23 cellular contexts compared by ENCODE assay signal in the genomic region with DNA sequence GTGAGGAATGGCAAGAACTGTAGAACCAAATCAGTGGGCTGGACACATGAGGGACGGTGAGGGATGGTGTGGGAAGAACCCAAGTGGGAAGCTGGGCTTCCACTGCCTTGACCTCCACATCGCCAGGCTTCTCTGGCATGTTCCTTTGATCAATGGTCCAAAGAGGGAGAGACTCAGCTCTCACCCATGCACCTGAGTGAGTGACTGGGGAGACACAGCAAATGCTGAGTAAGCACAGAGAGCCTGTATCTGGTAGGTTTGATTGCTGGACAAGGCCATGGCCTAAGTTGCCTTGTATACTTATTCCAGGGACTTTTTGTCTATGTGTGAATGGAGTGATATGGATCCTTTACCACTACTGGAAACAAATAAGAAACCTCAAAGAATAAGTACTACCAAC.
DNase-seq lines count a peak whose midpoint lies in the region; ATAC-seq, FAIRE-seq and TF ChIP-seq lines count a peak whose summit lies in the region.
"Had no signal": no experiment of that assay in that cellular context is flagged by ENCODE, and none has a peak within 500 bp of the region (broad histone marks: within the 10 kb centered on the region; RNA-seq: fewer than 3 reads in every experiment).

No MANE protein-coding gene starts in this region.

- H4K91ac ChIP-seq in IMR-90 (ENCODE audit: insufficient read depth, low read depth, low read length) = no peak overlapping the region

- no peak for TF ChIP-seq POLR2A in A549 (IDR thresholded peaks at IDR 0.05; ENCODE audit: low read length)
- TF ChIP-seq POLR2A in IMR-90 (IDR thresholded peaks at IDR 0.05; ENCODE audit: low read depth, low read length) = no peak
- no peak for TF ChIP-seq POLR2A in K562 (conservative IDR thresholded peaks at IDR 0.05)

- BruUV-seq in IMR-90 (replicated peaks; lab: Mats Ljungman, UMichigan) = no TSS peak
- BruUV-seq in K562 (replicated peaks; lab: Mats Ljungman, UMichigan) = no TSS peak

- in situ Hi-C loops in IMR-90 (cut with MboI; ENCODE audit: low sequenced_read_pairs) = no loop called here
- in situ Hi-C loops in K562 (cut with MboI) = no loop called here

- peaks cover 10% of the 10 kb centered on the region; the same call in 1 of the 2 replicates for H3K36me3 ChIP-seq in IMR-90 (ENCODE audit: control insufficient read depth, insufficient read depth, low read length)
- H3K36me3 ChIP-seq in K562 (ENCODE audit: control insufficient read depth, insufficient read depth, low read length) = no peaks in the 10 kb centered on the region
- H3K36me3 ChIP-seq: BE2C had no signal

- H3K56ac ChIP-seq in IMR-90 (ENCODE audit: extremely low read depth, insufficient read depth, low read length) = no peak overlapping the region

- H2AK9ac ChIP-seq in IMR-90 (replicated peaks; ENCODE audit: low read depth, low read length, poor library complexity) = no peak overlapping the region

- no peaks in the 10 kb centered on the region for H3K4me1 ChIP-seq in A549
- no peaks in the 10 kb centered on the region for H3K4me1 ChIP-seq in IMR-90 (ENCODE audit: control insufficient read depth, insufficient read depth, low read length)
- no peaks in the 10 kb centered on the region for H3K4me1 ChIP-seq in K562 (replicated peaks in 1 of 2; ENCODE audit: control insufficient read depth in 2 of 2, insufficient read depth in 2 of 2, low read length in 2 of 2)
- H3K4me1 ChIP-seq: BE2C, BLaER1 had no signal

- DNase-seq in A549 (ENCODE audit: low read depth in 1 of 2, low spot score in 1 of 2) (no peak), IMR-90 (no peak), K562 (ENCODE audit: extremely low read depth in 1 of 4, low spot score in 3 of 4) (no peak), KG1 (lab: John Stamatoyannopoulos, UW) (no peak), NCI-H2171 (lab: John Stamatoyannopoulos, UW) (no peak), NCI-H774 (lab: John Stamatoyannopoulos, UW) (no peak)
- DNase-seq: ACHN; AML-193; BE2C; C1 segment of cervical spinal cord; CD4-positive, alpha-beta memory T cell; CD4-positive, CD25-positive, alpha-beta regulatory T cell; CD8-positive, alpha-beta memory T cell; COR-L47; DMS 273 treated with DMSO at 0.1 percent for 48 hours; DMS79 treated with DMSO at 0.1 percent for 48 hours; GF-D8 had no signal

- H3K79me1 ChIP-seq in IMR-90 (ENCODE audit: low read depth in 1 of 2, low read length in 2 of 2) = peaks cover 3 to 21% of the 10 kb centered on the region in 2 experiments; a peak in 3 of 4 replicates

- H3K9me1 ChIP-seq in IMR-90 (ENCODE audit: insufficient read depth, low read length) (peaks cover 11% of the 10 kb centered on the region), K562 (ENCODE audit: control insufficient read depth, insufficient read depth, low read length) (no peaks in the 10 kb centered on the region)

- no peaks in the 10 kb centered on the region for H3K9me3 ChIP-seq in A549
- no peaks in the 10 kb centered on the region for H3K9me3 ChIP-seq in IMR-90 (ENCODE audit: control insufficient read depth, insufficient read depth, low read length)
- H3K9me3 ChIP-seq in K562 (replicated peaks; ENCODE audit: control insufficient read depth, insufficient read depth, low read depth, low read length) = no peaks in the 10 kb centered on the region
- H3K9me3 ChIP-seq: BE2C, BLaER1 had no signal

- ATAC-seq in A549 = no peak
- no peak for ATAC-seq in IMR-90 (ENCODE audit: low read depth)
- no peak for ATAC-seq in K562
- no peak for ATAC-seq in HG03139 (IDR thresholded peaks at IDR 0.05; ENCODE audit: unreplicated experiment)

- H2BK120ac ChIP-seq in IMR-90 (ENCODE audit: low read depth, low read length) = no peak overlapping the region

- H3K14ac ChIP-seq in IMR-90 (replicated peaks; ENCODE audit: low read depth, low read length) = no peak overlapping the region

- H3K18ac ChIP-seq in IMR-90 (ENCODE audit: low read depth, low read length) = no peak overlapping the region

- H2AFZ ChIP-seq in IMR-90 (replicated peaks; ENCODE audit: low read length, poor library complexity) = no peak overlapping the region
- H2AFZ ChIP-seq in K562 (ENCODE audit: low read depth, low read length) = no peak overlapping the region

- no peak overlapping the region for H3K23ac ChIP-seq in IMR-90 (ENCODE audit: low read depth, low read length)

- H4K20me1 ChIP-seq in IMR-90 (ENCODE audit: insufficient read depth, low read length) (no peaks in the 10 kb centered on the region), K562 (replicated peaks; ENCODE audit: control insufficient read depth, insufficient read depth, low read length) (no peaks in the 10 kb centered on the region)

- H4K8ac ChIP-seq in IMR-90 (ENCODE audit: low read depth in 2 of 2, low read length in 2 of 2) = no peak overlapping the region

- POLR2A ChIA-PET in A549 (lab: Yijun Ruan, JAX) (no interaction called here), IMR-90 (lab: Charles Lee; ENCODE audit: unreplicated experiment) (no interaction called here), K562 (lab: Yijun Ruan, JAX) (interaction anchor here (0.7 kb wide), 1 partner anchor 90 kb away, joined by 4 read pairs; no protein-coding TSS in a partner anchor)

- TF ChIP-seq CTCF in 22Rv1 (IDR thresholded peaks at IDR 0.05) = no peak
- TF ChIP-seq CTCF in A549 (IDR thresholded peaks at IDR 0.05) = no peak
- TF ChIP-seq CTCF in IMR-90 (conservative IDR thresholded peaks at IDR 0.05; ENCODE audit: low read depth, low read length) = no peak
- TF ChIP-seq CTCF in K562 (IDR thresholded peaks at IDR 0.05 in 2 of 3, conservative IDR thresholded peaks at IDR 0.05 in 1 of 3; ENCODE audit: insufficient read depth in 2 of 3, low read depth in 1 of 3, low read length in 3 of 3) = no peak

- H2BK20ac ChIP-seq in IMR-90 (ENCODE audit: low read depth, low read length) = no peak overlapping the region

- H3K27me3 ChIP-seq in IMR-90 (ENCODE audit: control insufficient read depth, insufficient read depth, low read length) = no peaks in the 10 kb centered on the region
- H3K27me3 ChIP-seq in K562 (ENCODE audit: control insufficient read depth in 2 of 2, insufficient read depth in 2 of 2, low read length in 2 of 2) = peaks cover 0 to 4% of the 10 kb centered on the region in 2 experiments; a peak in 2 of 5 replicates
- H3K27me3 ChIP-seq: BE2C, BLaER1 had no signal

- WGBS in A549 (ENCODE audit: missing lambda C conversion rate) = 34% methylated on average over 2 of the region's 2 CpGs
- 100% methylated on average over 1 of the region's 2 CpGs; no CpG with 5 or more reads in 1 of the 2 experiments for WGBS in IMR-90 (ENCODE audit: extremely low coverage in 2 of 2, insufficient read length in 1 of 2), 2 experiments
- whole genome bisulfite sequencing in K562 (ENCODE audit: insufficient coverage, low coverage, missing lambda C conversion rate) = 4% methylated on average over 2 of the region's 2 CpGs

- no peaks in the 10 kb centered on the region for H3K79me2 ChIP-seq in K562 (ENCODE audit: control insufficient read depth, insufficient read depth, low read length)

- H2BK15ac ChIP-seq in IMR-90 (ENCODE audit: low read depth, low read length) = no peak overlapping the region

- TF ChIP-seq EP300 in A549 (IDR thresholded peaks at IDR 0.05) (no peak), K562 (IDR thresholded peaks at IDR 0.05; ENCODE audit: low read length) (no peak)

- no peak for TF ChIP-seq RAD21 in A549 (conservative IDR thresholded peaks at IDR 0.05 in 1 of 2, IDR thresholded peaks at IDR 0.05 in 1 of 2)
- TF ChIP-seq RAD21 in IMR-90 (IDR thresholded peaks at IDR 0.05; ENCODE audit: low read length) = no peak
- TF ChIP-seq RAD21 in K562 (CRISPR knock-in tag; conservative IDR thresholded peaks at IDR 0.05 in 1 of 2, IDR thresholded peaks at IDR 0.05 in 1 of 2) = no peak

- H2BK5ac ChIP-seq in IMR-90 (ENCODE audit: low read depth, low read length, poor library complexity, severe bottlenecking) = no peak overlapping the region

- H3K4me2 ChIP-seq in A549 (no peak overlapping the region), IMR-90 (ENCODE audit: low read depth, low read length) (no peak overlapping the region), K562 (ENCODE audit: insufficient read depth, low read length) (no peak overlapping the region)
- H3K4me2 ChIP-seq: BLaER1 had no signal

- H3K27ac ChIP-seq in 22Rv1 (peak overlapping the region; percentile 13; the same call in 1 of the 2 replicates), A549 (no peak overlapping the region), IMR-90 (ENCODE audit: insufficient read depth, low read length) (no peak overlapping the region), K562 (ENCODE audit: extremely low read depth, low read depth, low read length) (no peak overlapping the region)
- H3K27ac ChIP-seq: BLaER1 had no signal

- H2AK5ac ChIP-seq in IMR-90 (ENCODE audit: low read depth, low read length) = peak overlapping the region; percentile 56

- dilution Hi-C loops in IMR-90 (cut with HindIII; ENCODE audit: low sequenced_read_pairs, unreplicated experiment) = no loop called here

- CTCF ChIA-PET in A549 (lab: Yijun Ruan, JAX) (no interaction called here), IMR-90 (lab: Yijun Ruan, JAX) (no interaction called here), K562 (lab: Yijun Ruan, JAX; ENCODE audit: low intra/inter-chr PET ratio) (no interaction called here)

- FAIRE-seq in A549 (lab: Jason Lieb, UNC) = no peak
- FAIRE-seq in K562 (lab: Jason Lieb, UNC) = no peak
- FAIRE-seq: G401.6, GM12892, GM18507 had no signal

- intact Hi-C loops in IMR-90 (cut with micrococcal nuclease) (no loop called here), K562 (cut with micrococcal nuclease) (loop anchor here (5.0 kb wide), 1 partner anchor 111 kb away; no protein-coding TSS in a partner anchor)

- H4K5ac ChIP-seq in IMR-90 (ENCODE audit: low read depth, low read length) = no peak overlapping the region

- H3K4ac ChIP-seq in IMR-90 (ENCODE audit: low read depth, low read length) = no peak overlapping the region

- H3K9ac ChIP-seq in IMR-90 (ENCODE audit: low read depth, low read length) = no peak overlapping the region
- no peak overlapping the region for H3K9ac ChIP-seq in K562 (ENCODE audit: insufficient read depth in 1 of 2, low read depth in 2 of 2, low read length in 2 of 2)
- H3K9ac ChIP-seq: BLaER1 had no signal

- H3K4me3 ChIP-seq in A549 = no peak overlapping the region
- no peak overlapping the region for H3K4me3 ChIP-seq in IMR-90 (ENCODE audit: insufficient read depth, low read depth, low read length)
- no peak overlapping the region for H3K4me3 ChIP-seq in K562
- H3K4me3 ChIP-seq: BLaER1 had no signal

TF ChIP-seq in A549, 52 proteins besides CTCF, POLR2A, EP300 and RAD21:
- TF ChIP-seq ZSCAN20 (CRISPR knock-in tag; IDR thresholded peaks at IDR 0.05) = no peak
- no peak for TF ChIP-seq NFE2L2 (conservative IDR thresholded peaks at IDR 0.05; ENCODE audit: low read length)
- peak; percentile 47 for TF ChIP-seq MAFK (IDR thresholded peaks at IDR 0.05; ENCODE audit: partially characterized antibody)
TF ChIP-seq in A549: peak in this region for 1.

TF ChIP-seq in IMR-90, 13 proteins besides CTCF, POLR2A, EP300 and RAD21 (continues in another document):
- TF ChIP-seq MAZ (IDR thresholded peaks at IDR 0.05; ENCODE audit: borderline replicate concordance, low read depth, low read length) (no peak), MAFK (IDR thresholded peaks at IDR 0.05; ENCODE audit: low read depth, low read length) (peak; percentile 36; the same call in 1 of the 2 replicates)

TF ChIP-seq in K562, 482 proteins besides CTCF, POLR2A, EP300 and RAD21:
- no peak for TF ChIP-seq ZNF324 (CRISPR knock-in tag; IDR thresholded peaks at IDR 0.05)
- TF ChIP-seq ZNF316 (IDR thresholded peaks at IDR 0.05) = peak; percentile 41
- 0 out of 2 replicates have a peak, but pooled peaks have one; percentile 13 for TF ChIP-seq C11orf30 (IDR thresholded peaks at IDR 0.05; ENCODE audit: low read depth)
